ENCODE assay signal across 1 cellular context in genomic region chr2:148022882-148023281, GRCh38.
TF ChIP-seq lines count a peak whose summit lies in the region.

No MANE protein-coding gene starts in this region.

TF ChIP-seq in SK-N-SH, 30 proteins besides CTCF, POLR2A, EP300 and RAD21 (continued from another document):
- TF ChIP-seq IRF3 (IDR thresholded peaks at IDR 0.05; ENCODE audit: low read depth, low read length) (no peak), MAX (IDR thresholded peaks at IDR 0.05; ENCODE audit: low read depth) (no peak), SMC3 (IDR thresholded peaks at IDR 0.05; ENCODE audit: low read depth, low read length) (no peak), FOXM1 (IDR thresholded peaks at IDR 0.05; ENCODE audit: low read depth) (no peak), RCOR1 (IDR thresholded peaks at IDR 0.05; ENCODE audit: low read length) (no peak), FOXJ3 (CRISPR knock-in tag; IDR thresholded peaks at IDR 0.05) (no peak), USF2 (IDR thresholded peaks at IDR 0.05; ENCODE audit: borderline replicate concordance, low read depth, low read length) (no peak), GATA2 (CRISPR knock-in tag; IDR thresholded peaks at IDR 0.05) (no peak), GABPA (IDR thresholded peaks at IDR 0.05; ENCODE audit: low read depth) (no peak), MXI1 (IDR thresholded peaks at IDR 0.05; ENCODE audit: low read depth, low read length) (no peak), TEAD4 (IDR thresholded peaks at IDR 0.05; ENCODE audit: borderline replicate concordance, insufficient read depth) (no peak)
